In genomic region chr20:49871391-49871948, GRCh38 we compare ENCODE assay signal across 15 cellular contexts. TPM values are rescaled to one million over a fixed set of nuclear protein-coding genes. Genes with fewer than 3 reads are reported as not detected.
DNase-seq lines count a peak whose midpoint lies in the region; ATAC-seq, FAIRE-seq and TF ChIP-seq lines count a peak whose summit lies in the region.
"Had no signal": no experiment of that assay in that cellular context is flagged by ENCODE, and none has a peak within 500 bp of the region (broad histone marks: within the 10 kb centered on the region; RNA-seq: fewer than 3 reads in every experiment).

No MANE protein-coding gene starts in this region.

- H3K27me3 ChIP-seq in HepG2 (ENCODE audit: control insufficient read depth in 1 of 2, insufficient read depth in 2 of 2, low read length in 2 of 2): no peaks in the 10 kb centered on the region
- no peaks in the 10 kb centered on the region for H3K27me3 ChIP-seq in right lobe of liver
- H3K27me3 ChIP-seq: BLaER1 treated with 17β-estradiol and CSF1 and Interleukin-3, amounts not matched to agents 10 nM and 100 nM had no signal

- H3K27me3 Mint-ChIP-seq in stimulated activated naive B cell treated with anti-CD40 and anti-IgM and Interleukin-4, amounts not matched to agents 10 μg/mL and 1 μg/mL and 100 μg/mL, for 72 hours: no peaks in the 10 kb centered on the region
- H3K27me3 Mint-ChIP-seq: CD4-positive, alpha-beta T cell had no signal

- TF ChIP-seq RAD21 in HepG2 (CRISPR knock-in tag; IDR thresholded peaks at IDR 0.05): no peak

- intact Hi-C loops in HepG2 (cut with micrococcal nuclease; ENCODE audit: unreplicated experiment): no loop called here
- intact Hi-C loops in right lobe of liver (cut with DNase I): no loop called here

- 87% methylated on average over 6 of the region's 6 CpGs for WGBS in HepG2 (ENCODE audit: low lambda C conversion rate)
- 93% methylated on average over 5 of the region's 6 CpGs for WGBS in right lobe of liver (ENCODE audit: insufficient coverage, low coverage, low lambda C conversion rate, missing lambda C conversion rate)

- no peak for FAIRE-seq in HepG2 (lab: Jason Lieb, UNC)

- H3K4me3 ChIP-seq in HepG2 (replicated peaks in 1 of 3; ENCODE audit: insufficient read depth in 1 of 3, low read depth in 2 of 3, low read length in 3 of 3): no peak overlapping the region
- no peak overlapping the region for H3K4me3 ChIP-seq in right lobe of liver
- H3K4me3 ChIP-seq: BLaER1 treated with 17β-estradiol and CSF1 and Interleukin-3, amounts not matched to agents 10 nM and 100 nM had no signal

- CTCF ChIA-PET in HepG2 (lab: Yijun Ruan, JAX; ENCODE audit: low intra/inter-chr PET ratio, low total read pairs): no interaction called here
- CTCF ChIA-PET in RWPE1 (lab: Yijun Ruan, JAX): interaction anchor here (0.5 to 1.8 kb wide), 3 partner anchors 17 to 729 kb away, joined by 4 to 6 read pairs (median 6); no protein-coding TSS in a partner anchor

- H3K9me3 Mint-ChIP-seq in stimulated activated naive B cell treated with anti-CD40 and anti-IgM and Interleukin-4, amounts not matched to agents 10 μg/mL and 1 μg/mL and 100 μg/mL, for 72 hours: no peaks in the 10 kb centered on the region
- H3K9me3 Mint-ChIP-seq: CD4-positive, alpha-beta T cell; HFFc6 had no signal

- POLR2A ChIA-PET in HepG2 (lab: Yijun Ruan, JAX) (interaction anchor here (1.8 kb wide), 1 partner anchor 45 kb away, joined by 7 read pairs; no protein-coding TSS in a partner anchor), RWPE1 (lab: Yijun Ruan, JAX; ENCODE audit: low non-redundant PET) (no interaction called here)

- in situ Hi-C loops in HepG2 (cut with HindIII; ENCODE audit: extremely low pct_ligation_motif_present, low pct_unique_long_range_greater_than_20kb): no loop called here

- DNase-seq in HepG2 (ENCODE audit: low spot score) (no peak), right lobe of liver (no peak), RWPE1 (ENCODE audit: low spot score) (no peak), left lobe of liver (ENCODE audit: low spot score) (peak; percentile 35), pons (ENCODE audit: low spot score) (no peak)
- DNase-seq in stimulated activated naive B cell treated with anti-CD40 and anti-IgM and Interleukin-4, amounts not matched to agents 10 μg/mL and 1 μg/mL and 100 μg/mL, for 72 hours: no peak
- DNase-seq in stimulated activated CD4-positive, alpha-beta T cell treated with anti-CD3 and anti-CD28 coated beads, Interleukin-12 subunit alpha, Interleukin-12 subunit beta, amount 100 ng/mL, for 4 hours: no peak
- DNase-seq: ACHN, Calu3, DMS 273 treated with DMSO at 0.1 percent for 48 hours, HCEC 1CT, HFFc6 had no signal

- H3K4me1 Mint-ChIP-seq in stimulated activated naive B cell treated with anti-CD40 and anti-IgM and Interleukin-4, amounts not matched to agents 10 μg/mL and 1 μg/mL and 100 μg/mL, for 72 hours: peaks cover 8 to 12% of the 10 kb centered on the region in 2 donors

- H3K79me2 ChIP-seq in HepG2 (ENCODE audit: insufficient read depth, low read length): no peaks in the 10 kb centered on the region

- H3K9me3 ChIP-seq in HepG2 (ENCODE audit: low read length): no peaks in the 10 kb centered on the region
- H3K9me3 ChIP-seq in right lobe of liver: no peaks in the 10 kb centered on the region
- H3K9me3 ChIP-seq: BLaER1 treated with 17β-estradiol and CSF1 and Interleukin-3, amounts not matched to agents 10 nM and 100 nM had no signal

- ATAC-seq in HepG2 (no peak), right lobe of liver (no peak), left lobe of liver (no peak)
- ATAC-seq in stimulated activated naive B cell treated with anti-CD40 and anti-IgM and Interleukin-4, amounts not matched to agents 10 μg/mL and 1 μg/mL and 100 μg/mL, for 72 hours (replicated peaks): no peak

- H4K20me1 ChIP-seq in HepG2 (ENCODE audit: insufficient read depth, low read length): no peaks in the 10 kb centered on the region
- H4K20me1 ChIP-seq: BLaER1 treated with 17β-estradiol and CSF1 and Interleukin-3, amounts not matched to agents 10 nM and 100 nM had no signal

- H3K4me3 Mint-ChIP-seq in stimulated activated naive B cell treated with anti-CD40 and anti-IgM and Interleukin-4, amounts not matched to agents 10 μg/mL and 1 μg/mL and 100 μg/mL, for 72 hours: no peak overlapping the region
- H3K4me3 Mint-ChIP-seq: CD4-positive, alpha-beta T cell; HFFc6 had no signal

- H3K36me3 ChIP-seq in HepG2 (replicated peaks in 1 of 2; ENCODE audit: control insufficient read depth in 1 of 2, insufficient read depth in 2 of 2, low read length in 2 of 2) (peaks cover 2 to 16% of the 10 kb centered on the region in 2 experiments; a peak in 3 of 5 replicates), right lobe of liver (peaks cover 0 to 11% (median 5%) of the 10 kb centered on the region in 4 donors)

- H3K4me1 ChIP-seq in HepG2 (ENCODE audit: insufficient read depth, low read length) (peaks cover 17% of the 10 kb centered on the region), right lobe of liver (no peaks in the 10 kb centered on the region)

- H2AFZ ChIP-seq in HepG2 (ENCODE audit: low read length): no peak overlapping the region

- TF ChIP-seq POLR2A in HepG2 (IDR thresholded peaks at IDR 0.05; ENCODE audit: insufficient read depth in 1 of 2, low read depth in 2 of 2, low read length in 2 of 2) (no peak), right lobe of liver (IDR thresholded peaks at IDR 0.05) (no peak)

- peaks cover 31 to 47% of the 10 kb centered on the region in 2 donors for H3K36me3 Mint-ChIP-seq in stimulated activated naive B cell treated with anti-CD40 and anti-IgM and Interleukin-4, amounts not matched to agents 10 μg/mL and 1 μg/mL and 100 μg/mL, for 72 hours

- H3K27ac ChIP-seq in HepG2 (ENCODE audit: extremely low read length, insufficient read depth, low read length) (no peak overlapping the region), right lobe of liver (no peak overlapping the region), RWPE1 (peak overlapping the region; percentile 13)
- H3K27ac ChIP-seq: BLaER1 treated with 17β-estradiol and CSF1 and Interleukin-3, amounts not matched to agents 10 nM and 100 nM; HL-60 had no signal

- BruUV-seq in HepG2 (replicated peaks; lab: Mats Ljungman, UMichigan): no TSS peak

- TF ChIP-seq CTCF in HepG2 (CRISPR knock-in tag; IDR thresholded peaks at IDR 0.05) (no peak), right lobe of liver (IDR thresholded peaks at IDR 0.05) (no peak), RWPE1 (conservative IDR thresholded peaks at IDR 0.05; ENCODE audit: low read depth) (no peak)

- no peak overlapping the region for H3K9ac ChIP-seq in HepG2 (ENCODE audit: insufficient read depth, low read depth, low read length)
- H3K9ac ChIP-seq: BLaER1 treated with 17β-estradiol and CSF1 and Interleukin-3, amounts not matched to agents 10 nM and 100 nM had no signal

- TF ChIP-seq EP300 in HepG2 (IDR thresholded peaks at IDR 0.05; ENCODE audit: low read depth in 2 of 2, low read length in 2 of 2) (no peak), HepG2 (CRISPR knock-in tag; IDR thresholded peaks at IDR 0.05; ENCODE audit: borderline replicate concordance) (no peak)

- peak overlapping the region; percentile 14 for H3K27ac Mint-ChIP-seq in stimulated activated naive B cell treated with anti-CD40 and anti-IgM and Interleukin-4, amounts not matched to agents 10 μg/mL and 1 μg/mL and 100 μg/mL, for 72 hours
- H3K27ac Mint-ChIP-seq: CD4-positive, alpha-beta T cell; HFFc6 had no signal

- H3K4me2 ChIP-seq in HepG2 (ENCODE audit: low read depth, low read length): no peak overlapping the region
- H3K4me2 ChIP-seq: BLaER1 treated with 17β-estradiol and CSF1 and Interleukin-3, amounts not matched to agents 10 nM and 100 nM had no signal

RNA-seq across cellular contexts. Expression of gene SPATA2, which starts 43.9 kb away (rescaled TPM):
- 3.2 and 4.3 TPM in 2 replicates for total RNA-seq in HepG2 (2016; rRNA removed; fragmentation: Illumina TruSeq; extraction: Trizol)
- 1.9 TPM in 2 replicates for total RNA-seq in HepG2 (2016; cell fraction: cytosol; rRNA removed; fragmentation: Illumina TruSeq; extraction: Trizol; ENCODE audit: low read depth)
- 3.3 and 3.4 TPM in 2 replicates for total RNA-seq in HepG2 (2016; cell fraction: insoluble cytoplasmic fraction; rRNA removed; fragmentation: Illumina TruSeq; extraction: Trizol)
- 5.6 and 6.9 TPM in 2 replicates for total RNA-seq in HepG2 (2016; cell fraction: membrane; rRNA removed; fragmentation: Illumina TruSeq; extraction: Trizol)
- 3.5 and 4.4 TPM in 2 replicates for total RNA-seq in HepG2 (2016; cell fraction: nucleus; rRNA removed; fragmentation: Illumina TruSeq; extraction: Trizol)
- 8.7 and 9.5 TPM in 2 replicates for polyA plus RNA-seq in HepG2 (2011; rRNA removed)
- polyA plus RNA-seq in HepG2 (2011; cell fraction: cytosol; rRNA removed): 6.2 and 6.7 TPM in 2 replicates
- polyA plus RNA-seq in HepG2 (2011; cell fraction: nucleus; rRNA removed): 9.5 and 9.7 TPM in 2 replicates
- polyA plus RNA-seq in HepG2 (2012): 7.5 and 8.6 TPM in 2 replicates
- polyA plus RNA-seq in HepG2 (2016; cell fraction: cytosol; fragmentation: Illumina TruSeq; extraction: Trizol; ENCODE audit: low read depth): 2.9 and 3.5 TPM in 2 replicates
- polyA plus RNA-seq in HepG2 (2016; cell fraction: insoluble cytoplasmic fraction; fragmentation: Illumina TruSeq; extraction: Trizol; ENCODE audit: low read depth): 8.7 and 11.5 TPM in 2 replicates
- polyA plus RNA-seq in HepG2 (2016; cell fraction: membrane; fragmentation: Illumina TruSeq; extraction: Trizol; ENCODE audit: low read depth): 9.3 and 9.7 TPM in 2 replicates
- polyA plus RNA-seq in HepG2 (2016; cell fraction: nucleus; fragmentation: Illumina TruSeq; extraction: Trizol; ENCODE audit: insufficient read depth, low read depth): 11.3 and 13.5 TPM in 2 replicates
- polyA minus RNA-seq in HepG2 (2011; rRNA and poly(A)+ RNA removed; ENCODE audit: low replicate concordance): 11.4 and 11.8 TPM in 2 replicates
- 6.0 and 6.9 TPM in 2 replicates for polyA minus RNA-seq in HepG2 (2011; cell fraction: cytosol; rRNA and poly(A)+ RNA removed)
- 5.5 and 6.7 TPM in 2 replicates for polyA minus RNA-seq in HepG2 (2011; cell fraction: nucleus; rRNA and poly(A)+ RNA removed)
- total RNA-seq in right lobe of liver: 1 to 10 TPM; 1.9 to 3.6 (median 2.9) TPM
- 3.2 TPM for total RNA-seq in left lobe of liver

RNA-seq across cellular contexts. Expression of gene SLC9A8, which starts 58.8 kb away (rescaled TPM):
- total RNA-seq in HepG2 (2016; rRNA removed; fragmentation: Illumina TruSeq; extraction: Trizol) (2.6 and 7.4 TPM in 2 replicates), right lobe of liver (10 to 100 TPM in 3 of 6 experiments, 1 to 10 TPM in 3; 6.8 to 10.6 (median 9.6) TPM), left lobe of liver (8.6 TPM)
- total RNA-seq in HepG2 (2016; cell fraction: cytosol; rRNA removed; fragmentation: Illumina TruSeq; extraction: Trizol; ENCODE audit: low read depth): 1.6 TPM in 2 replicates
- total RNA-seq in HepG2 (2016; cell fraction: insoluble cytoplasmic fraction; rRNA removed; fragmentation: Illumina TruSeq; extraction: Trizol): 2.1 and 7.4 TPM in 2 replicates
- total RNA-seq in HepG2 (2016; cell fraction: membrane; rRNA removed; fragmentation: Illumina TruSeq; extraction: Trizol): 2.2 and 2.6 TPM in 2 replicates
- total RNA-seq in HepG2 (2016; cell fraction: nucleus; rRNA removed; fragmentation: Illumina TruSeq; extraction: Trizol): 13.8 and 19.0 TPM in 2 replicates
- polyA plus RNA-seq in HepG2 (2011; rRNA removed): 4.1 and 4.7 TPM in 2 replicates
- 1.4 and 1.8 TPM in 2 replicates for polyA plus RNA-seq in HepG2 (2011; cell fraction: cytosol; rRNA removed)
- 17.3 and 20.8 TPM in 2 replicates for polyA plus RNA-seq in HepG2 (2011; cell fraction: nucleus; rRNA removed)
- polyA plus RNA-seq in HepG2 (2012): 5.9 and 6.1 TPM in 2 replicates
- 0.68 and 0.75 TPM in 2 replicates for polyA plus RNA-seq in HepG2 (2016; cell fraction: cytosol; fragmentation: Illumina TruSeq; extraction: Trizol; ENCODE audit: low read depth)
- 1.7 and 2.2 TPM in 2 replicates for polyA plus RNA-seq in HepG2 (2016; cell fraction: insoluble cytoplasmic fraction; fragmentation: Illumina TruSeq; extraction: Trizol; ENCODE audit: low read depth)
- polyA plus RNA-seq in HepG2 (2016; cell fraction: membrane; fragmentation: Illumina TruSeq; extraction: Trizol; ENCODE audit: low read depth): 1.2 and 1.5 TPM in 2 replicates
- polyA plus RNA-seq in HepG2 (2016; cell fraction: nucleus; fragmentation: Illumina TruSeq; extraction: Trizol; ENCODE audit: insufficient read depth, low read depth): 21.2 and 22.1 TPM in 2 replicates
- 25.8 and 28.2 TPM in 2 replicates for polyA minus RNA-seq in HepG2 (2011; rRNA and poly(A)+ RNA removed; ENCODE audit: low replicate concordance)
- polyA minus RNA-seq in HepG2 (2011; cell fraction: cytosol; rRNA and poly(A)+ RNA removed): 0.88 and 2.2 TPM in 2 replicates
- 26.4 and 27.8 TPM in 2 replicates for polyA minus RNA-seq in HepG2 (2011; cell fraction: nucleus; rRNA and poly(A)+ RNA removed)
